In genomic region chr4:162847945-162848549, GRCh38 we compare ENCODE assay signal across 21 cellular contexts.
DNase-seq lines count a peak whose midpoint lies in the region; ATAC-seq, FAIRE-seq and TF ChIP-seq lines count a peak whose summit lies in the region.
"Had no signal": no experiment of that assay in that cellular context is flagged by ENCODE, and none has a peak within 500 bp of the region (broad histone marks: within the 10 kb centered on the region; RNA-seq: fewer than 3 reads in every experiment).

No MANE protein-coding gene starts in this region.

- TF ChIP-seq CTCF in epithelial cell of esophagus (IDR thresholded peaks at IDR 0.05; ENCODE audit: insufficient read depth, low read depth, low read length, missing control alignments) (no peak), D721Med (IDR thresholded peaks at IDR 0.05; ENCODE audit: insufficient read depth, missing control alignments) (no peak)

- no peak overlapping the region for H3K4me3 ChIP-seq in epithelial cell of esophagus (ENCODE audit: low read length)
- H3K4me3 ChIP-seq: hepatocyte, SJSA1, testis had no signal

- no peak for FAIRE-seq in D721Med (lab: Jason Lieb, UNC)

- ATAC-seq in GM18907 (IDR thresholded peaks at IDR 0.05; ENCODE audit: unreplicated experiment) (peak; percentile 60), GM21447 (IDR thresholded peaks at IDR 0.05; ENCODE audit: unreplicated experiment) (peak; percentile 52), HG02938 (IDR thresholded peaks at IDR 0.05; ENCODE audit: unreplicated experiment) (peak; percentile 50)
- ATAC-seq: naive thymus-derived CD8-positive, alpha-beta T cell had no signal

- peak; percentile 23 for DNase-seq in epithelial cell of esophagus (ENCODE audit: low read depth)
- no peak for DNase-seq in COR-L47 (lab: John Stamatoyannopoulos, UW)
- DNase-seq in mesenteric fat pad (ENCODE audit: low spot score) = no peak
- no peak for DNase-seq in D721Med (ENCODE audit: insufficient read length, low spot score)
- no peak for DNase-seq in NCI-H526 treated with DMSO at 0.1 percent for 48 hours (lab: John Stamatoyannopoulos, UW)
- DNase-seq: activated CD4-positive, alpha-beta T cell treated with anti-CD3 and anti-CD28 coated beads for 1 hour; CD4-positive, alpha-beta T cell; central memory CD4-positive, alpha-beta T cell; DMS79 treated with DMSO at 0.1 percent for 48 hours; effector CD8-positive, alpha-beta T cell; islet precursor cell; naive thymus-derived CD8-positive, alpha-beta T cell; NCI-H1694 treated with DMSO at 0.1 percent for 48 hours; NCI-H345; posterior cingulate gyrus; testis had no signal
